ENCODE assay signal across 31 cellular contexts in the genomic region with DNA sequence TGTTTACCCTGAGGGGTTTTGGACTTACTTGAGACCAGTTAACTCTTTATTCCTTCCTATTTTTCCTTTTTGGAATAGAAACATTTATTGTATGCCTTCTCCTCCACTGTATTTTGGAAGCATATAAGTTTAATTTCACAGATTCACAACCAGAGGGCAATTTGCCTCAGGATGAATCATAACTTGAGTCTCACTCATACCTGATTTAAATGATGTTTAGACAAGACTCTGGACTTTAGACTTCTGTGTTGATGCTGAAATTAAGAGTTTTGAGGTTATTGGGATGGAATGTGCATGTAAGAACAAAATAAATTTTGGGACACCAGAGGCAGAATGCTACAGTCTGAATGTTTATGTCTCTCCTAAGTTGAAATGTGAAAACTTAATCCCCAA. TPM values are rescaled to one million over a fixed set of nuclear protein-coding genes. Genes with fewer than 3 reads are reported as not detected.
"Had no signal": no experiment of that assay in that cellular context is flagged by ENCODE, and none has a peak within 500 bp of the region (broad histone marks: within the 10 kb centered on the region; RNA-seq: fewer than 3 reads in every experiment).

No MANE protein-coding gene starts in this region.

- H3K36me3 ChIP-seq: heart right ventricle, thoracic aorta had no signal

- FAIRE-seq: colon, islet of Langerhans, urothelium cell line had no signal

- H3K4me3 ChIP-seq: dorsolateral prefrontal cortex, heart right ventricle, mucosa of descending colon, skin epidermis, thoracic aorta had no signal

- ATAC-seq: activated naive CD4-positive, alpha-beta T cell treated with anti-CD3 and anti-CD28 coated beads, Interleukin-2, amount 50 U/mL, for 72 hours; left ventricle myocardium superior; mucosa of descending colon; sciatic nerve; T-cell had no signal

- DNase-seq: activated CD4-positive, alpha-beta T cell treated with anti-CD3 and anti-CD28 coated beads for 4 hours; activated CD4-positive, alpha-beta T cell treated with anti-CD3 and anti-CD28 coated beads, Interleukin-2, amount 50 U/mL, for 4 hours; activated naive CD4-positive, alpha-beta T cell; activated T-cell treated with anti-CD3 and anti-CD28 coated beads for 4 hours; activated T-cell treated with anti-CD3 and anti-CD28 coated beads, Interleukin-2, amount 50 U/mL, for 72 hours; anterior cingulate cortex; dorsolateral prefrontal cortex; effector memory CD4-positive, alpha-beta T cell; erythroblast; foreskin melanocyte; heart right ventricle; left ventricle myocardium superior; mucosa of descending colon; retina; stimulated activated CD4-positive, alpha-beta T cell treated with anti-CD3 and anti-CD28 coated beads, Interleukin-4, amount 100 ng/mL, for 24 hours; T-cell; trophoblast cell had no signal

- H3K27me3 ChIP-seq: dorsolateral prefrontal cortex had no signal

RNA-seq across cellular contexts. Expression of gene ADAM30, which starts 7.1 kb away (rescaled TPM):
- total RNA-seq: activated naive CD4-positive, alpha-beta T cell treated with anti-CD3 and anti-CD28 coated beads, Interleukin-2, amount 50 U/mL, for 72 hours; activated T-cell treated with anti-CD3 and anti-CD28 coated beads, Interleukin-2, amount 50 U/mL, for 72 hours; dorsolateral prefrontal cortex; glomerular endothelial cell; heart right ventricle; left ventricle myocardium superior; lung microvascular endothelial cell; mesenteric fat pad; mucosa of descending colon; myocyte; osteocyte; posterior vena cava; sciatic nerve; subcutaneous adipose tissue; T-cell; thoracic aorta had no signal
